In genomic region chr2:74472945-74473258, GRCh38 we compare ENCODE assay signal across 8 cellular contexts. TPM values are rescaled to one million over a fixed set of nuclear protein-coding genes. Genes with fewer than 3 reads are reported as not detected.
A peak's percentile ranks its signal among the peaks of the same experiment; 100 is the strongest.
DNase-seq lines count a peak whose midpoint lies in the region; ATAC-seq and TF ChIP-seq lines count a peak whose summit lies in the region.

No MANE protein-coding gene starts in this region.

- H3K27me3 Mint-ChIP-seq in WTC11 (ENCODE audit: low read depth), result no peaks in the 10 kb centered on the region

- in situ Hi-C loops in HAP-1 (cut with MboI; ENCODE audit: low sequenced_read_pairs) (no loop called here), G401 (cut with HindIII; ENCODE audit: low sequenced_read_pairs) (no loop called here)

- peak overlapping the region; percentile 96 for H3K4me3 Mint-ChIP-seq in WTC11

- ATAC-seq in WTC11 (no peak), GM21528 (IDR thresholded peaks at IDR 0.05; ENCODE audit: low FRiP score, unreplicated experiment) (no peak)

- H3K27ac Mint-ChIP-seq in WTC11, result peak overlapping the region; percentile 99

- H3K9me3 ChIP-seq in HAP-1, result no peaks in the 10 kb centered on the region
- no peaks in the 10 kb centered on the region for H3K9me3 ChIP-seq in left ventricle myocardium inferior (replicated peaks)

- no peak for TF ChIP-seq CTCF in WTC11 (IDR thresholded peaks at IDR 0.05)
- no peak for TF ChIP-seq CTCF in left ventricle myocardium inferior (IDR thresholded peaks at IDR 0.05; ENCODE audit: borderline replicate concordance)

- intact Hi-C loops in left ventricle myocardium inferior (cut with micrococcal nuclease), result no loop called here

- POLR2A ChIA-PET in WTC11 (lab: Charles Lee), result interaction anchor here (0.9 to 1.5 kb wide), 6 partner anchors 9 to 223 kb away, joined by 3 to 9 read pairs (median 4); partner anchors contain the start of genes AUP1, CCDC142, HTRA2 and WBP1

- H3K4me3 ChIP-seq in HAP-1 (peak overlapping the region; percentile 61), left ventricle myocardium inferior (peak overlapping the region; percentile 88), skin epidermis (peak overlapping the region; percentile 54 to 75 (median 67))

- H3K27ac ChIP-seq in left ventricle myocardium inferior (replicated peaks) (peak overlapping the region; percentile 95), skin epidermis (peak overlapping the region; percentile 52 to 96 (median 89))

- no peak for DNase-seq in HAP-1 (ENCODE audit: low spot score in 2 of 2)
- no peak for DNase-seq in WTC11 (ENCODE audit: low spot score)
- no peak for DNase-seq in left ventricle myocardium inferior
- DNase-seq in hippocampal formation (lab: John Stamatoyannopoulos, UW), result no peak
- no peak for DNase-seq in G401 (ENCODE audit: low spot score)
- no peak for DNase-seq in mesenteric fat pad (ENCODE audit: low spot score)

- H3K27me3 ChIP-seq in HAP-1 (ENCODE audit: low read depth) (no peaks in the 10 kb centered on the region), left ventricle myocardium inferior (ENCODE audit: low read depth) (no peaks in the 10 kb centered on the region)

- H3K36me3 Mint-ChIP-seq in WTC11, result peaks cover 14% of the 10 kb centered on the region

- H3K9me3 Mint-ChIP-seq in WTC11, result no peaks in the 10 kb centered on the region

- H3K4me1 Mint-ChIP-seq in WTC11, result peaks cover 11% of the 10 kb centered on the region

- peaks cover 23% of the 10 kb centered on the region for H3K36me3 ChIP-seq in HAP-1 (replicated peaks)
- peaks cover 35% of the 10 kb centered on the region for H3K36me3 ChIP-seq in left ventricle myocardium inferior

- CTCF ChIA-PET in WTC11 (lab: Charles Lee), result interaction anchor here (0.7 to 2.7 kb wide), 7 partner anchors 10 to 138 kb away, joined by 3 to 23 read pairs (median 4); partner anchors contain the start of genes CCDC142, TTC31 and WBP1

- H3K4me1 ChIP-seq in HAP-1, result peaks cover 9% of the 10 kb centered on the region; the same call in 1 of the 2 replicates
- peaks cover 34% of the 10 kb centered on the region for H3K4me1 ChIP-seq in left ventricle myocardium inferior

TF ChIP-seq in WTC11, 78 proteins besides CTCF, POLR2A, EP300 and RAD21 (continues in another document):
- TF ChIP-seq GABPB1 (CRISPR knock-in tag; IDR thresholded peaks at IDR 0.05) (no peak), NFE2L1 (CRISPR knock-in tag; IDR thresholded peaks at IDR 0.05) (no peak), ATF3 (CRISPR knock-in tag; conservative IDR thresholded peaks at IDR 0.05) (no peak), TP53 (CRISPR knock-in tag; IDR thresholded peaks at IDR 0.05) (no peak), KAT7 (CRISPR knock-in tag; IDR thresholded peaks at IDR 0.05; ENCODE audit: borderline replicate concordance) (no peak), EMX1 (CRISPR knock-in tag; IDR thresholded peaks at IDR 0.05) (no peak), ATF6 (CRISPR knock-in tag; IDR thresholded peaks at IDR 0.05) (no peak), ZNF317 (CRISPR knock-in tag; IDR thresholded peaks at IDR 0.05; ENCODE audit: borderline replicate concordance, low read depth) (no peak), GRHL2 (CRISPR knock-in tag; IDR thresholded peaks at IDR 0.05; ENCODE audit: insufficient replicate concordance, severe bottlenecking) (no peak), ZNF138 (CRISPR knock-in tag; conservative IDR thresholded peaks at IDR 0.05) (no peak), CREM (CRISPR knock-in tag; IDR thresholded peaks at IDR 0.05) (no peak)
- TF ChIP-seq, protein P1, sequence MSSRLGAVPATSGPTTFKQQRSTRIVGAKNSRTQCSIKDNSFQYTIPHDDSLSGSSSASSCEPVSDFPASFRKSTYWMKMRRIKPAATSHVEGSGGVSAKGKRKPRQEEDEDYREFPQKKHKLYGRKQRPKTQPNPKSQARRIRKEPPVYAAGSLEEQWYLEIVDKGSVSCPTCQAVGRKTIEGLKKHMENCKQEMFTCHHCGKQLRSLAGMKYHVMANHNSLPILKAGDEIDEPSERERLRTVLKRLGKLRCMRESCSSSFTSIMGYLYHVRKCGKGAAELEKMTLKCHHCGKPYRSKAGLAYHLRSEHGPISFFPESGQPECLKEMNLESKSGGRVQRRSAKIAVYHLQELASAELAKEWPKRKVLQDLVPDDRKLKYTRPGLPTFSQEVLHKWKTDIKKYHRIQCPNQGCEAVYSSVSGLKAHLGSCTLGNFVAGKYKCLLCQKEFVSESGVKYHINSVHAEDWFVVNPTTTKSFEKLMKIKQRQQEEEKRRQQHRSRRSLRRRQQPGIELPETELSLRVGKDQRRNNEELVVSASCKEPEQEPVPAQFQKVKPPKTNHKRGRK (CRISPR knock-in tag; IDR thresholded peaks at IDR 0.05; ENCODE audit: borderline replicate concordance), result no peak
- TF ChIP-seq, protein P2, sequence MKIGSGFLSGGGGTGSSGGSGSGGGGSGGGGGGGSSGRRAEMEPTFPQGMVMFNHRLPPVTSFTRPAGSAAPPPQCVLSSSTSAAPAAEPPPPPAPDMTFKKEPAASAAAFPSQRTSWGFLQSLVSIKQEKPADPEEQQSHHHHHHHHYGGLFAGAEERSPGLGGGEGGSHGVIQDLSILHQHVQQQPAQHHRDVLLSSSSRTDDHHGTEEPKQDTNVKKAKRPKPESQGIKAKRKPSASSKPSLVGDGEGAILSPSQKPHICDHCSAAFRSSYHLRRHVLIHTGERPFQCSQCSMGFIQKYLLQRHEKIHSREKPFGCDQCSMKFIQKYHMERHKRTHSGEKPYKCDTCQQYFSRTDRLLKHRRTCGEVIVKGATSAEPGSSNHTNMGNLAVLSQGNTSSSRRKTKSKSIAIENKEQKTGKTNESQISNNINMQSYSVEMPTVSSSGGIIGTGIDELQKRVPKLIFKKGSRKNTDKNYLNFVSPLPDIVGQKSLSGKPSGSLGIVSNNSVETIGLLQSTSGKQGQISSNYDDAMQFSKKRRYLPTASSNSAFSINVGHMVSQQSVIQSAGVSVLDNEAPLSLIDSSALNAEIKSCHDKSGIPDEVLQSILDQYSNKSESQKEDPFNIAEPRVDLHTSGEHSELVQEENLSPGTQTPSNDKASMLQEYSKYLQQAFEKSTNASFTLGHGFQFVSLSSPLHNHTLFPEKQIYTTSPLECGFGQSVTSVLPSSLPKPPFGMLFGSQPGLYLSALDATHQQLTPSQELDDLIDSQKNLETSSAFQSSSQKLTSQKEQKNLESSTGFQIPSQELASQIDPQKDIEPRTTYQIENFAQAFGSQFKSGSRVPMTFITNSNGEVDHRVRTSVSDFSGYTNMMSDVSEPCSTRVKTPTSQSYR (CRISPR knock-in tag; IDR thresholded peaks at IDR 0.05), result no peak
- TF ChIP-seq, protein P3, sequence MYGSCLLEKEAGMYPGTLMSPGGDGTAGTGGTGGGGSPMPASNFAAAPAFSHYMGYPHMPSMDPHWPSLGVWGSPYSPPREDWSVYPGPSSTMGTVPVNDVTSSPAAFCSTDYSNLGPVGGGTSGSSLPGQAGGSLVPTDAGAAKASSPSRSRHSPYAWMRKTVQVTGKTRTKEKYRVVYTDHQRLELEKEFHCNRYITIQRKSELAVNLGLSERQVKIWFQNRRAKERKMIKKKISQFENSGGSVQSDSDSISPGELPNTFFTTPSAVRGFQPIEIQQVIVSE (CRISPR knock-in tag; IDR thresholded peaks at IDR 0.05; ENCODE audit: borderline replicate concordance), result no peak
- TF ChIP-seq, protein P4, sequence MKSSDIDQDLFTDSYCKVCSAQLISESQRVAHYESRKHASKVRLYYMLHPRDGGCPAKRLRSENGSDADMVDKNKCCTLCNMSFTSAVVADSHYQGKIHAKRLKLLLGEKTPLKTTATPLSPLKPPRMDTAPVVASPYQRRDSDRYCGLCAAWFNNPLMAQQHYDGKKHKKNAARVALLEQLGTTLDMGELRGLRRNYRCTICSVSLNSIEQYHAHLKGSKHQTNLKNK (CRISPR knock-in tag; IDR thresholded peaks at IDR 0.05), result no peak

RNA-seq across cellular contexts. Expression of gene MRPL53, which starts 0.4 kb away (rescaled TPM):
- total RNA-seq in WTC11 (2021), result 52.1 to 62.6 TPM (median 55.0 TPM) in 3 replicates
- 176 TPM for total RNA-seq in left ventricle myocardium inferior
- total RNA-seq in G401 (2014; rRNA removed; shearing (Covaris generic)), result 33.2 and 58.9 TPM in 2 replicates
- 102 TPM for total RNA-seq in mesenteric fat pad

RNA-seq across cellular contexts. Expression of gene MOGS, which starts 7.7 kb away (rescaled TPM):
- 63.3 to 73.7 TPM (median 67.6 TPM) in 3 replicates for total RNA-seq in WTC11 (2021)
- total RNA-seq in left ventricle myocardium inferior, result 19.5 TPM
- 77.5 and 88.6 TPM in 2 replicates for total RNA-seq in G401 (2014; rRNA removed; shearing (Covaris generic))
- total RNA-seq in mesenteric fat pad, result 45.6 TPM

RNA-seq across cellular contexts. Expression of gene CCDC142, which starts 9.9 kb away (rescaled TPM):
- 10.0 to 14.0 TPM (median 10.4 TPM) in 3 replicates for total RNA-seq in WTC11 (2021)
- total RNA-seq in left ventricle myocardium inferior, result 5.6 TPM
- total RNA-seq in G401 (2014; rRNA removed; shearing (Covaris generic)), result 15.7 and 19.0 TPM in 2 replicates
- total RNA-seq in mesenteric fat pad, result 9.1 TPM

RNA-seq across cellular contexts. Expression of gene TTC31, which starts 10.0 kb away (rescaled TPM):
- total RNA-seq in WTC11 (2021) (32.6 to 38.3 TPM (median 36.2 TPM) in 3 replicates), left ventricle myocardium inferior (9.5 TPM), mesenteric fat pad (16.8 TPM)
- total RNA-seq in G401 (2014; rRNA removed; shearing (Covaris generic)), result 21.7 and 34.6 TPM in 2 replicates

RNA-seq across cellular contexts. Expression of gene WBP1, which starts 14.7 kb away (rescaled TPM):
- total RNA-seq in WTC11 (2021), result 66.0 to 86.6 TPM (median 86.0 TPM) in 3 replicates
- 46.1 TPM for total RNA-seq in left ventricle myocardium inferior
- total RNA-seq in G401 (2014; rRNA removed; shearing (Covaris generic)), result 59.6 and 72.2 TPM in 2 replicates
- total RNA-seq in mesenteric fat pad, result 45.5 TPM
